ENCODE assay signal across 7 cellular contexts in the genomic region with DNA sequence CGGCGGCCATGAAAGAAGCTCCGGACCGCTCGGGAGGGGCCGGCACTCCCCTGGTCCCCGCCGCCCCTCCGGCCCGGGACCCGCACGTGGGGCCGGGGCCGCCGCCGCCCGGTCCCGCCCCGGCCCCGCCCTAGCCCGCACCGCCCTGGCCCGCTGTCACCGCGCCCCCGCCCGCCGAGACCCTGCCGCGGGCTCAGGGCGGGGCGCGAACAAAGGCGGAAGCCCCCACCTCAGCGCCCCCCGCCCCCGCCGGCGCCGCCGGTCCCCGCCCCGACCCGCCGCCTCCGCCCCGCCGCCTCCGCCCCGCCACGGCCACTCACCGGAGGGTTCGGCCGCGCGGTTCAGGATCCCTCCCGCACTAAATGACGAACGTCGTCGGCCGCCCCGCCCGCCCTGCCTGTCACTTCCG. TPM values are rescaled to one million over a fixed set of nuclear protein-coding genes. Genes with fewer than 3 reads are reported as not detected.
A peak's percentile ranks its signal among the peaks of the same experiment; 100 is the strongest.
DNase-seq lines count a peak whose midpoint lies in the region; ATAC-seq and TF ChIP-seq lines count a peak whose summit lies in the region.

TSS of gene ARHGDIA (minus strand) at position 360 of the 409 bp plus-strand sequence. CDS start 1,407 bp downstream, outside the sequence.

- H3K4me1 Mint-ChIP-seq in activated T-helper 2 cell treated with anti-CD3 and anti-CD28 coated beads, Interferon-gamma antibody, Interleukin-2, Interleukin-4, amounts not matched to agents 10 μg/mL and 5 μg/mL and 100 μg/mL, durations not matched to agents 14 hours and 24 hours and 36 hours (ENCODE audit: low read depth): peaks cover 16% of the 10 kb centered on the region

- peaks cover 34% of the 10 kb centered on the region for H3K36me3 Mint-ChIP-seq in activated T-helper 2 cell treated with anti-CD3 and anti-CD28 coated beads, Interferon-gamma antibody, Interleukin-2, Interleukin-4, amounts not matched to agents 10 μg/mL and 5 μg/mL and 100 μg/mL, durations not matched to agents 14 hours and 24 hours and 36 hours (ENCODE audit: low read depth)

- H3K4me3 ChIP-seq in right atrium auricular region: peak within 1 kb of the TSS; percentile 63 to 81
- peak within 1 kb of the TSS; percentile 71 to 99 (median 84) for H3K4me3 ChIP-seq in sigmoid colon

- intact Hi-C loops in activated T-helper 2 cell treated with anti-CD3 and anti-CD28 coated beads, Interferon-gamma antibody, Interleukin-2, Interleukin-4, amounts not matched to agents 10 μg/mL and 5 μg/mL and 100 μg/mL, durations not matched to agents 14 hours and 24 hours and 36 hours (cut with micrococcal nuclease): loop anchor here (1.0 to 5.0 kb wide), 3 partner anchors 10 to 39 kb away; partner anchors contain the start of genes ALYREF, ANAPC11 and MCRIP1
- intact Hi-C loops in sigmoid colon (cut with DNase I): loop anchor here (2.0 to 5.0 kb wide), 4 partner anchors 20 to 226 kb away; partner anchors contain the start of genes ALYREF, ANAPC11, FASN and MAFG

- peak within 1 kb of the TSS; percentile 93 to 95 for H3K27ac ChIP-seq in right atrium auricular region
- H3K27ac ChIP-seq in sigmoid colon: peak within 1 kb of the TSS; percentile 98 to 100 (median 99)

- H3K27me3 ChIP-seq in right atrium auricular region: no peaks in the 10 kb centered on the region
- no peaks in the 10 kb centered on the region for H3K27me3 ChIP-seq in sigmoid colon

- H3K9me3 ChIP-seq in right atrium auricular region (no peaks in the 10 kb centered on the region), sigmoid colon (no peaks in the 10 kb centered on the region)

- H3K36me3 ChIP-seq in right atrium auricular region (peaks cover 26% of the 10 kb centered on the region), sigmoid colon (peaks cover 8 to 21% (median 17%) of the 10 kb centered on the region in 4 donors)

- TF ChIP-seq EP300 in sigmoid colon (IDR thresholded peaks at IDR 0.05): no peak

- H3K4me1 ChIP-seq in right atrium auricular region (peaks cover 0 to 56% of the 10 kb centered on the region in 2 donors), sigmoid colon (peaks cover 0 to 63% (median 55%) of the 10 kb centered on the region in 4 donors)

- TF ChIP-seq CTCF in right atrium auricular region (IDR thresholded peaks at IDR 0.05) (no peak), sigmoid colon (IDR thresholded peaks at IDR 0.05) (no peak)

- 1% methylated on average over 65 of the region's 65 CpGs for WGBS in sigmoid colon, 2 donors

- peak within 1 kb of the TSS; percentile 89 for H3K4me3 Mint-ChIP-seq in activated T-helper 2 cell treated with anti-CD3 and anti-CD28 coated beads, Interferon-gamma antibody, Interleukin-2, Interleukin-4, amounts not matched to agents 10 μg/mL and 5 μg/mL and 100 μg/mL, durations not matched to agents 14 hours and 24 hours and 36 hours (ENCODE audit: low read depth)

- peak within 1 kb of the TSS; percentile 91 for H3K27ac Mint-ChIP-seq in activated T-helper 2 cell treated with anti-CD3 and anti-CD28 coated beads, Interferon-gamma antibody, Interleukin-2, Interleukin-4, amounts not matched to agents 10 μg/mL and 5 μg/mL and 100 μg/mL, durations not matched to agents 14 hours and 24 hours and 36 hours

- no peak for DNase-seq in activated T-helper 2 cell treated with anti-CD3 and anti-CD28 coated beads, Interferon-gamma antibody, Interleukin-2, Interleukin-4, amounts not matched to agents 10 μg/mL and 5 μg/mL and 100 μg/mL, durations not matched to agents 14 hours and 24 hours and 36 hours (ENCODE audit: low spot score)
- DNase-seq in right atrium auricular region (ENCODE audit: low spot score) (no peak), sigmoid colon (no peak), CD1c-positive myeloid dendritic cell (ENCODE audit: extremely low spot score) (no peak), LoVo (ENCODE audit: low spot score) (no peak)

- TF ChIP-seq POLR2A in sigmoid colon (IDR thresholded peaks at IDR 0.05): no peak

- H3K27me3 Mint-ChIP-seq in activated T-helper 2 cell treated with anti-CD3 and anti-CD28 coated beads, Interferon-gamma antibody, Interleukin-2, Interleukin-4, amounts not matched to agents 10 μg/mL and 5 μg/mL and 100 μg/mL, durations not matched to agents 14 hours and 24 hours and 36 hours (ENCODE audit: low read depth): no peaks in the 10 kb centered on the region

- H3K9me3 Mint-ChIP-seq in activated T-helper 2 cell treated with anti-CD3 and anti-CD28 coated beads, Interferon-gamma antibody, Interleukin-2, Interleukin-4, amounts not matched to agents 10 μg/mL and 5 μg/mL and 100 μg/mL, durations not matched to agents 14 hours and 24 hours and 36 hours: no peaks in the 10 kb centered on the region

- ATAC-seq in GM19328 (IDR thresholded peaks at IDR 0.05; ENCODE audit: unreplicated experiment) (peak; percentile 19), HG03066 (IDR thresholded peaks at IDR 0.05; ENCODE audit: low read depth, unreplicated experiment) (peak; percentile 19)

RNA-seq across cellular contexts. Expression of gene ARHGDIA, which starts in this region (rescaled TPM):
- 713 and 715 TPM in 2 replicates for total RNA-seq in activated T-helper 2 cell treated with anti-CD3 and anti-CD28 coated beads, Interferon-gamma antibody, Interleukin-2, Interleukin-4, amounts not matched to agents 10 μg/mL and 5 μg/mL and 100 μg/mL, durations not matched to agents 14 hours and 24 hours and 36 hours
- 100 to 1,000 TPM in 1 of 2 donors, 10 to 100 TPM in 1; 59.4 to 145 TPM for total RNA-seq in right atrium auricular region
- 10 to 100 TPM; 67.0 to 99.5 (median 74.1) TPM for total RNA-seq in sigmoid colon
- 100 to 1,000 TPM; 252 to 452 (median 385) TPM for polyA plus RNA-seq in sigmoid colon
